19 cellular contexts compared by ENCODE assay signal in the genomic region with DNA sequence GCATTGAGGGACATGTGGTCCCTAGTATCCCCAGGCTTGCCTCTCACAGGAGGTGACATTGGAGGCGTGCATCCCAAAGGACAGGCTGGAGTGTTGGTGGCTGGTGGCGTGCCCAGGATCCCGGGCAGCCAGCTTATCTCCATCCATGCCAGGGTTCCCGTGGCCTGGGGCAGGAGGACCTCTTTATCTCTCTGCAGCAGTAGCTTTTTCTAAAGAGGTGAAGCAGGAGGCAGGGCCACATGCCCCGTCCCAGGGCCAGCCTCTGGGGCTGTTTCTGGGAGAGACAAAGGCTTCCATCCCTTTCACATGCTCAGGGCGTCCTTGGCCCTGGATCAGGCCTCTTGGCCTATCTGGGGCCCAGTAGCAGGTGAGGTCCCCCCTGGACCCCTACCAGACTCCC. TPM values are rescaled to one million over a fixed set of nuclear protein-coding genes. Genes with fewer than 3 reads are reported as not detected.
DNase-seq lines count a peak whose midpoint lies in the region; ATAC-seq and TF ChIP-seq lines count a peak whose summit lies in the region.
"Had no signal": no experiment of that assay in that cellular context is flagged by ENCODE, and none has a peak within 500 bp of the region (broad histone marks: within the 10 kb centered on the region; RNA-seq: fewer than 3 reads in every experiment).

No MANE protein-coding gene starts in this region.

- POLR2A ChIA-PET in activated CD8-positive, alpha-beta T cell treated with anti-CD3 and anti-CD28 coated beads, Interleukin-2, amount 10 ng/mL, durations not matched to agents 7 days and 5 days (lab: Charles Lee), result interaction anchor here (1.2 kb wide), 1 partner anchor 20 kb away, joined by 3 read pairs; a partner anchor contains a TSS
- POLR2A ChIA-PET in activated CD8-positive, alpha-beta T cell treated with anti-CD3 and anti-CD28 coated beads for 36 hours (lab: Charles Lee), result no interaction called here

- peaks cover 61% of the 10 kb centered on the region for H3K36me3 Mint-ChIP-seq in activated CD8-positive, alpha-beta T cell treated with anti-CD3 and anti-CD28 coated beads, Interleukin-2, amount 10 ng/mL, durations not matched to agents 7 days and 5 days (ENCODE audit: low read depth)
- peaks cover 24% of the 10 kb centered on the region for H3K36me3 Mint-ChIP-seq in activated CD8-positive, alpha-beta T cell treated with anti-CD3 and anti-CD28 coated beads for 36 hours (ENCODE audit: low read depth)
- H3K36me3 Mint-ChIP-seq in CD14-positive monocyte (peaks cover 84 to 97% of the 10 kb centered on the region in 2 donors), chondrocyte (ENCODE audit: low read depth) (no peaks in the 10 kb centered on the region)

- no peak for TF ChIP-seq CTCF in activated CD8-positive, alpha-beta T cell treated with anti-CD3 and anti-CD28 coated beads for 36 hours (IDR thresholded peaks at IDR 0.05)
- TF ChIP-seq CTCF in CD14-positive monocyte (IDR thresholded peaks at IDR 0.05) (no peak), chondrocyte (IDR thresholded peaks at IDR 0.05) (no peak)

- peak overlapping the region; percentile 55 for H3K27ac Mint-ChIP-seq in activated CD8-positive, alpha-beta T cell treated with anti-CD3 and anti-CD28 coated beads, Interleukin-2, amount 10 ng/mL, durations not matched to agents 7 days and 5 days
- no peak overlapping the region for H3K27ac Mint-ChIP-seq in activated CD8-positive, alpha-beta T cell treated with anti-CD3 and anti-CD28 coated beads for 36 hours
- peak overlapping the region in 4 of 7 donors; percentile 11 to 70 (median 44) for H3K27ac Mint-ChIP-seq in CD14-positive monocyte
- H3K27ac Mint-ChIP-seq in chondrocyte (ENCODE audit: unreplicated experiment), result no peak overlapping the region

- CTCF ChIA-PET in activated CD8-positive, alpha-beta T cell treated with anti-CD3 and anti-CD28 coated beads, Interleukin-2, amount 10 ng/mL, durations not matched to agents 7 days and 5 days (lab: Charles Lee), result no interaction called here
- CTCF ChIA-PET in activated CD8-positive, alpha-beta T cell treated with anti-CD3 and anti-CD28 coated beads for 36 hours (lab: Charles Lee), result no interaction called here

- ATAC-seq in activated CD8-positive, alpha-beta T cell treated with anti-CD3 and anti-CD28 coated beads, Interleukin-2, amount 10 ng/mL, durations not matched to agents 7 days and 5 days, result no peak
- no peak for ATAC-seq in activated CD8-positive, alpha-beta T cell treated with anti-CD3 and anti-CD28 coated beads for 36 hours
- no peak for ATAC-seq in sciatic nerve
- no peak for ATAC-seq in GM21367 (IDR thresholded peaks at IDR 0.05; ENCODE audit: unreplicated experiment)
- no peak for ATAC-seq in GM21447 (IDR thresholded peaks at IDR 0.05; ENCODE audit: unreplicated experiment)
- ATAC-seq: HepG2 had no signal

- no peaks in the 10 kb centered on the region for H3K9me3 Mint-ChIP-seq in activated CD8-positive, alpha-beta T cell treated with anti-CD3 and anti-CD28 coated beads, Interleukin-2, amount 10 ng/mL, durations not matched to agents 7 days and 5 days (ENCODE audit: insufficient read depth)
- no peaks in the 10 kb centered on the region for H3K9me3 Mint-ChIP-seq in activated CD8-positive, alpha-beta T cell treated with anti-CD3 and anti-CD28 coated beads for 36 hours
- peaks cover 0 to 2% (median 0%) of the 10 kb centered on the region in 7 donors for H3K9me3 Mint-ChIP-seq in CD14-positive monocyte
- H3K9me3 Mint-ChIP-seq in chondrocyte (ENCODE audit: low read depth), result no peaks in the 10 kb centered on the region
- H3K9me3 Mint-ChIP-seq: CD8-positive, alpha-beta memory T cell had no signal

- H3K4me1 Mint-ChIP-seq in activated CD8-positive, alpha-beta T cell treated with anti-CD3 and anti-CD28 coated beads, Interleukin-2, amount 10 ng/mL, durations not matched to agents 7 days and 5 days (ENCODE audit: low read depth), result peaks cover 24% of the 10 kb centered on the region
- peaks cover 6% of the 10 kb centered on the region for H3K4me1 Mint-ChIP-seq in activated CD8-positive, alpha-beta T cell treated with anti-CD3 and anti-CD28 coated beads for 36 hours (ENCODE audit: low read depth)
- H3K4me1 Mint-ChIP-seq in CD14-positive monocyte, result peaks cover 8% of the 10 kb centered on the region
- H3K4me1 Mint-ChIP-seq in chondrocyte (ENCODE audit: low read depth), result peaks cover 22% of the 10 kb centered on the region

- intact Hi-C loops in activated CD8-positive, alpha-beta T cell treated with anti-CD3 and anti-CD28 coated beads for 36 hours (cut with micrococcal nuclease), result no loop called here
- intact Hi-C loops in CD14-positive monocyte (cut with micrococcal nuclease) (no loop called here), sciatic nerve (cut with DNase I) (no loop called here)

- no peak for DNase-seq in activated CD8-positive, alpha-beta T cell treated with anti-CD3 and anti-CD28 coated beads, Interleukin-2, amount 10 ng/mL, durations not matched to agents 7 days and 5 days
- no peak for DNase-seq in activated CD8-positive, alpha-beta T cell treated with anti-CD3 and anti-CD28 coated beads for 36 hours
- DNase-seq in CD14-positive monocyte (ENCODE audit: low spot score) (no peak), chondrocyte (ENCODE audit: low spot score) (peak; percentile 73), sciatic nerve (ENCODE audit: low spot score) (peak; percentile 38), HCEC 1CT (no peak)
- DNase-seq: BE2C; CD8-positive, alpha-beta memory T cell; DMS53; KG1; NCI-H1417; NCI-H187; NCI-H2107; NCI-H2227 treated with DMSO at 0.1 percent for 48 hours; NCI-H510A treated with DMSO at 0.1 percent for 48 hours; NCI-H774 had no signal

- H3K27me3 Mint-ChIP-seq in activated CD8-positive, alpha-beta T cell treated with anti-CD3 and anti-CD28 coated beads, Interleukin-2, amount 10 ng/mL, durations not matched to agents 7 days and 5 days (ENCODE audit: low read depth), result no peaks in the 10 kb centered on the region
- no peaks in the 10 kb centered on the region for H3K27me3 Mint-ChIP-seq in activated CD8-positive, alpha-beta T cell treated with anti-CD3 and anti-CD28 coated beads for 36 hours
- H3K27me3 Mint-ChIP-seq in CD14-positive monocyte (ENCODE audit: low read depth in 3 of 3), result peaks cover 0 to 2% (median 0%) of the 10 kb centered on the region in 3 donors
- peaks cover 15% of the 10 kb centered on the region for H3K27me3 Mint-ChIP-seq in chondrocyte (ENCODE audit: low read depth)
- H3K27me3 Mint-ChIP-seq: CD8-positive, alpha-beta memory T cell had no signal

- no peak overlapping the region for H3K4me3 Mint-ChIP-seq in activated CD8-positive, alpha-beta T cell treated with anti-CD3 and anti-CD28 coated beads, Interleukin-2, amount 10 ng/mL, durations not matched to agents 7 days and 5 days
- H3K4me3 Mint-ChIP-seq in activated CD8-positive, alpha-beta T cell treated with anti-CD3 and anti-CD28 coated beads for 36 hours, result no peak overlapping the region
- no peak overlapping the region for H3K4me3 Mint-ChIP-seq in CD14-positive monocyte
- H3K4me3 Mint-ChIP-seq in chondrocyte (ENCODE audit: unreplicated experiment), result no peak overlapping the region
- H3K4me3 Mint-ChIP-seq: CD8-positive, alpha-beta memory T cell had no signal

RNA-seq across cellular contexts. Expression of a gene that starts 19.7 kb away (rescaled TPM):
- 100 to 1,000 TPM; 175 to 186 TPM for total RNA-seq in activated CD8-positive, alpha-beta T cell treated with anti-CD3 and anti-CD28 coated beads, Interleukin-2, amount 10 ng/mL, durations not matched to agents 7 days and 5 days
- total RNA-seq in activated CD8-positive, alpha-beta T cell treated with anti-CD3 and anti-CD28 coated beads for 36 hours, result 10 to 100 TPM; 76.5 to 76.9 TPM
- 100 to 1,000 TPM; 169 to 190 TPM for polyA plus RNA-seq in CD14-positive monocyte
- total RNA-seq in chondrocyte (0.15 to 0.27 TPM in 2 of 3 replicates, not detected in the other), sciatic nerve (16.7 TPM)
- total RNA-seq: HepG2 had no signal
- polyA plus RNA-seq: HepG2 had no signal

Comparison
In these comparisons a context has a peak if more than half of its experiments do, and no peak if none do; other contexts are left out.
1. H3K27ac Mint-ChIP-seq: peak in activated CD8-positive, alpha-beta T cell treated with anti-CD3 and anti-CD28 coated beads, Interleukin-2, amount 10 ng/mL, durations not matched to agents 7 days and 5 days (single experiment) and CD14-positive monocyte (4 of 7); none in activated CD8-positive, alpha-beta T cell treated with anti-CD3 and anti-CD28 coated beads for 36 hours (single experiment) and chondrocyte (single experiment).
2. DNase-seq: peak in chondrocyte (single experiment) and sciatic nerve (single experiment); none in activated CD8-positive, alpha-beta T cell treated with anti-CD3 and anti-CD28 coated beads, Interleukin-2, amount 10 ng/mL, durations not matched to agents 7 days and 5 days (single experiment), activated CD8-positive, alpha-beta T cell treated with anti-CD3 and anti-CD28 coated beads for 36 hours (single experiment), CD14-positive monocyte (single experiment) and HCEC 1CT (single experiment).
3. RNA of a gene that starts 19.7 kb away (total RNA-seq): 175 to 186 TPM in activated CD8-positive, alpha-beta T cell treated with anti-CD3 and anti-CD28 coated beads, Interleukin-2, amount 10 ng/mL, durations not matched to agents 7 days and 5 days, 76.5 to 76.9 TPM in activated CD8-positive, alpha-beta T cell treated with anti-CD3 and anti-CD28 coated beads for 36 hours and 16.7 TPM in sciatic nerve (single experiment); 0.15 to 0.27 TPM in chondrocyte; every median in the first group is over 10 times any median in the second.